Comparison of ENCODE assay signal across 1 cellular context in genomic region chr2:144702051-144702450, GRCh38.
TF ChIP-seq lines count a peak whose summit lies in the region.

No MANE protein-coding gene starts in this region.

TF ChIP-seq in HepG2, 621 proteins besides CTCF, POLR2A, EP300 and RAD21 (continued from another document):
- TF ChIP-seq TMF1 (CRISPR knock-in tag; IDR thresholded peaks at IDR 0.05; ENCODE audit: low read depth): no peak
- TF ChIP-seq JDP2 (CRISPR knock-in tag; IDR thresholded peaks at IDR 0.05; ENCODE audit: borderline replicate concordance): no peak
- no peak for TF ChIP-seq NFE2L2 (IDR thresholded peaks at IDR 0.05; ENCODE audit: low read length)
